ENCODE assay signal across 1 cellular context in the genomic region with DNA sequence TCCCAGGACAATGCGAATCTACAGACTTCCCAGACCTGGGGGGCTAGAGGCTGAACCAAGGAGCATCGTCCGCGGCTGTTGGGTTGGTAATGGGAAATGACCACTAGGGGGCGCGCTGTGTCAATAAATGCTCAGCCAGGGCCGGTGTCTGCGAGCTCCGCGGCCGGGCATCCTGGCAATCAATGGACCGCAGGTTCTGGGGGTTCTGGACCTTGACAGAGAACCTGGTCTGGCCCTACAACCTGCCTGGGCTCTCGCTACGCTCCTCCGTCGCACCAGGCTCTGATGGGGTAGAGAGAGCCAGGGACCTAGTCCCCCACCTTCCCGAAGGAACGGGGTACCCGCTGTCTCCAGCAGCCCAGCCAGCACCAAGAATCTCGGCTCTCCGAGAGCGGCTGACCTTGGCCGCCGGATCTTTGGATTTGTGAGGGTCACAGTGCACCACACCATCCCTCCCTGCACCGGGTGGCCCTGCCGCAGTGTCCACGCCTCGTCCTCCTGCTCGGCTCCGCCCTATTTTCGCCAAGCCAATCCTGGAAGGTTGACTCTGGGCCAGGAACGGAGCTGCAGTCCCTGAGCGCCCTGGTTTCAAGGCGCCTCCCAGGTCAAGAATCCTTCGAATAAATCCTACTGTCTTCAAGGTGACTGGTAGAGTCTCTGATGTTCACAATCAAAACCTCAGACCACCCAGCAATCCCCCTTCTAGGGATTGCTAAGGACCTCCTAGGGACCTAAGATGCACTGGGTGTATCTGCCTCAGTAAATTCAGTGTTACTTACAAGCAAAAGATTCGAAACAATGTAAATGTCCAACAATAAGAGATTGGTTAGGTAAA.
TF ChIP-seq lines count a peak whose summit lies in the region.

No MANE protein-coding gene starts in this region.

TF ChIP-seq in HepG2, 621 proteins besides CTCF, POLR2A, EP300 and RAD21 (continued from another document and continues in another):
- no peak; the same call in 1 of the 2 replicates for TF ChIP-seq AHDC1 (CRISPR knock-in tag; IDR thresholded peaks at IDR 0.05; ENCODE audit: borderline replicate concordance)
- no peak; the same call in 1 of the 2 replicates for TF ChIP-seq ZNF891 (CRISPR knock-in tag; IDR thresholded peaks at IDR 0.05)
- no peak for TF ChIP-seq ARNTL (CRISPR knock-in tag; IDR thresholded peaks at IDR 0.05)
- no peak for TF ChIP-seq HBP1 (CRISPR knock-in tag; IDR thresholded peaks at IDR 0.05; ENCODE audit: low read depth)
- TF ChIP-seq CHD4 (IDR thresholded peaks at IDR 0.05; ENCODE audit: borderline replicate concordance, low read length), result peak; percentile 85; the same call in 1 of the 2 replicates
- TF ChIP-seq ZNF574 (CRISPR knock-in tag; IDR thresholded peaks at IDR 0.05), result peak; percentile 67
- TF ChIP-seq ZNF644 (CRISPR knock-in tag; IDR thresholded peaks at IDR 0.05; ENCODE audit: low read depth), result peak; percentile 58; the same call in 1 of the 2 replicates
- peak; percentile 41 for TF ChIP-seq MEIS2 (CRISPR knock-in tag; IDR thresholded peaks at IDR 0.05)
- TF ChIP-seq SAP130 (CRISPR knock-in tag; IDR thresholded peaks at IDR 0.05; ENCODE audit: low read depth), result peak; percentile 78
- TF ChIP-seq FOXP1 (IDR thresholded peaks at IDR 0.05), result no peak
- TF ChIP-seq FOXP1 (CRISPR knock-in tag; IDR thresholded peaks at IDR 0.05), result no peak
- no peak for TF ChIP-seq ZFP82 (CRISPR knock-in tag; IDR thresholded peaks at IDR 0.05; ENCODE audit: borderline replicate concordance)
- no peak for TF ChIP-seq ZNF660 (CRISPR knock-in tag; IDR thresholded peaks at IDR 0.05; ENCODE audit: borderline replicate concordance, low read depth)
- no peak for TF ChIP-seq ZXDC (CRISPR knock-in tag; IDR thresholded peaks at IDR 0.05)
- peak; percentile 46; the same call in 1 of the 2 replicates for TF ChIP-seq THAP11 (CRISPR knock-in tag; IDR thresholded peaks at IDR 0.05)
- TF ChIP-seq, protein P1, sequence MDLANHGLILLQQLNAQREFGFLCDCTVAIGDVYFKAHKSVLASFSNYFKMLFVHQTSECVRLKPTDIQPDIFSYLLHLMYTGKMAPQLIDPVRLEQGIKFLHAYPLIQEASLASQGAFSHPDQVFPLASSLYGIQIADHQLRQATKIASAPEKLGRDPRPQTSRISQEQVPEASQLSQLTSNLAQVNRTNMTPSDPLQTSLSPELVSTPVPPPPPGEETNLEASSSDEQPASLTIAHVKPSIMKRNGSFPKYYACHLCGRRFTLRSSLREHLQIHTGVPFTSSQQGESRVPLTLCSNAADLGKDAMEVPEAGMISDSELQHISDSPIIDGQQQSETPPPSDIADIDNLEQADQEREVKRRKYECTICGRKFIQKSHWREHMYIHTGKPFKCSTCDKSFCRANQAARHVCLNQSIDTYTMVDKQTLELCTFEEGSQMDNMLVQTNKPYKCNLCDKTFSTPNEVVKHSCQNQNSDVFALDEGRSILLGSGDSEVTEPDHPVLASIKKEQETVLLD (CRISPR knock-in tag; IDR thresholded peaks at IDR 0.05; ENCODE audit: low read depth), result no peak
- no peak for TF ChIP-seq ZNF230 (CRISPR knock-in tag; IDR thresholded peaks at IDR 0.05)
- TF ChIP-seq, protein P2, sequence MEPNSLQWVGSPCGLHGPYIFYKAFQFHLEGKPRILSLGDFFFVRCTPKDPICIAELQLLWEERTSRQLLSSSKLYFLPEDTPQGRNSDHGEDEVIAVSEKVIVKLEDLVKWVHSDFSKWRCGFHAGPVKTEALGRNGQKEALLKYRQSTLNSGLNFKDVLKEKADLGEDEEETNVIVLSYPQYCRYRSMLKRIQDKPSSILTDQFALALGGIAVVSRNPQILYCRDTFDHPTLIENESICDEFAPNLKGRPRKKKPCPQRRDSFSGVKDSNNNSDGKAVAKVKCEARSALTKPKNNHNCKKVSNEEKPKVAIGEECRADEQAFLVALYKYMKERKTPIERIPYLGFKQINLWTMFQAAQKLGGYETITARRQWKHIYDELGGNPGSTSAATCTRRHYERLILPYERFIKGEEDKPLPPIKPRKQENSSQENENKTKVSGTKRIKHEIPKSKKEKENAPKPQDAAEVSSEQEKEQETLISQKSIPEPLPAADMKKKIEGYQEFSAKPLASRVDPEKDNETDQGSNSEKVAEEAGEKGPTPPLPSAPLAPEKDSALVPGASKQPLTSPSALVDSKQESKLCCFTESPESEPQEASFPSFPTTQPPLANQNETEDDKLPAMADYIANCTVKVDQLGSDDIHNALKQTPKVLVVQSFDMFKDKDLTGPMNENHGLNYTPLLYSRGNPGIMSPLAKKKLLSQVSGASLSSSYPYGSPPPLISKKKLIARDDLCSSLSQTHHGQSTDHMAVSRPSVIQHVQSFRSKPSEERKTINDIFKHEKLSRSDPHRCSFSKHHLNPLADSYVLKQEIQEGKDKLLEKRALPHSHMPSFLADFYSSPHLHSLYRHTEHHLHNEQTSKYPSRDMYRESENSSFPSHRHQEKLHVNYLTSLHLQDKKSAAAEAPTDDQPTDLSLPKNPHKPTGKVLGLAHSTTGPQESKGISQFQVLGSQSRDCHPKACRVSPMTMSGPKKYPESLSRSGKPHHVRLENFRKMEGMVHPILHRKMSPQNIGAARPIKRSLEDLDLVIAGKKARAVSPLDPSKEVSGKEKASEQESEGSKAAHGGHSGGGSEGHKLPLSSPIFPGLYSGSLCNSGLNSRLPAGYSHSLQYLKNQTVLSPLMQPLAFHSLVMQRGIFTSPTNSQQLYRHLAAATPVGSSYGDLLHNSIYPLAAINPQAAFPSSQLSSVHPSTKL (CRISPR knock-in tag; IDR thresholded peaks at IDR 0.05), result peak; percentile 76
- TF ChIP-seq ARID2 (CRISPR knock-in tag; IDR thresholded peaks at IDR 0.05; ENCODE audit: borderline replicate concordance), result peak; percentile 70; the same call in 1 of the 2 replicates
- TF ChIP-seq HOXA7 (CRISPR knock-in tag; IDR thresholded peaks at IDR 0.05), result no peak
- no peak for TF ChIP-seq ZNF34 (CRISPR knock-in tag; IDR thresholded peaks at IDR 0.05; ENCODE audit: borderline replicate concordance)
- TF ChIP-seq THYN1 (CRISPR knock-in tag; IDR thresholded peaks at IDR 0.05; ENCODE audit: borderline replicate concordance, low read depth), result no peak
- TF ChIP-seq MBD4 (IDR thresholded peaks at IDR 0.05; ENCODE audit: borderline replicate concordance, low read length), result no peak
- TF ChIP-seq ZBTB20 (CRISPR knock-in tag; IDR thresholded peaks at IDR 0.05; ENCODE audit: borderline replicate concordance, low read depth), result no peak; the same call in 1 of the 2 replicates
- TF ChIP-seq STAT5B (CRISPR knock-in tag; IDR thresholded peaks at IDR 0.05), result no peak
- TF ChIP-seq PAWR (CRISPR knock-in tag; IDR thresholded peaks at IDR 0.05; ENCODE audit: borderline replicate concordance), result no peak
- TF ChIP-seq KAT7 (CRISPR knock-in tag; IDR thresholded peaks at IDR 0.05; ENCODE audit: borderline replicate concordance), result no peak
- TF ChIP-seq, protein P3, sequence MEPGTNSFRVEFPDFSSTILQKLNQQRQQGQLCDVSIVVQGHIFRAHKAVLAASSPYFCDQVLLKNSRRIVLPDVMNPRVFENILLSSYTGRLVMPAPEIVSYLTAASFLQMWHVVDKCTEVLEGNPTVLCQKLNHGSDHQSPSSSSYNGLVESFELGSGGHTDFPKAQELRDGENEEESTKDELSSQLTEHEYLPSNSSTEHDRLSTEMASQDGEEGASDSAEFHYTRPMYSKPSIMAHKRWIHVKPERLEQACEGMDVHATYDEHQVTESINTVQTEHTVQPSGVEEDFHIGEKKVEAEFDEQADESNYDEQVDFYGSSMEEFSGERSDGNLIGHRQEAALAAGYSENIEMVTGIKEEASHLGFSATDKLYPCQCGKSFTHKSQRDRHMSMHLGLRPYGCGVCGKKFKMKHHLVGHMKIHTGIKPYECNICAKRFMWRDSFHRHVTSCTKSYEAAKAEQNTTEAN (CRISPR knock-in tag; conservative IDR thresholded peaks at IDR 0.05), result no peak
- TF ChIP-seq XRCC5 (optimal IDR thresholded peaks at IDR 0.05; ENCODE audit: low read length), result peak; percentile 72
- TF ChIP-seq ZNF430 (CRISPR knock-in tag; IDR thresholded peaks at IDR 0.05), result no peak
- no peak for TF ChIP-seq ATF3 (CRISPR knock-in tag; IDR thresholded peaks at IDR 0.05)
